In genomic region chr20:62791301-62792181, GRCh38 we compare ENCODE assay signal across 8 cellular contexts. TPM values are rescaled to one million over a fixed set of nuclear protein-coding genes. Genes with fewer than 3 reads are reported as not detected.
DNase-seq lines count a peak whose midpoint lies in the region; ATAC-seq and TF ChIP-seq lines count a peak whose summit lies in the region.

No MANE protein-coding gene starts in this region.

- no peaks in the 10 kb centered on the region for H3K27me3 ChIP-seq in SU-DHL-6 (ENCODE audit: low read length)
- no peaks in the 10 kb centered on the region for H3K27me3 ChIP-seq in heart left ventricle

- H3K36me3 ChIP-seq in SU-DHL-6 (ENCODE audit: low read length): no peaks in the 10 kb centered on the region
- H3K36me3 ChIP-seq in heart left ventricle: no peaks in the 10 kb centered on the region

- no peaks in the 10 kb centered on the region for H4K20me1 ChIP-seq in SU-DHL-6 (ENCODE audit: low read depth, low read length)

- peaks cover 15% of the 10 kb centered on the region for H3F3A ChIP-seq in SU-DHL-6 (ENCODE audit: insufficient read depth)

- no peak overlapping the region for H3K9ac ChIP-seq in SU-DHL-6 (ENCODE audit: low read length)

- peaks cover 0 to 35% (median 15%) of the 10 kb centered on the region in 12 donors for H3K4me1 ChIP-seq in heart left ventricle

- H3K9me2 ChIP-seq in SU-DHL-6 (replicated peaks; ENCODE audit: insufficient read depth, low read length): no peaks in the 10 kb centered on the region

- H3K4me3 ChIP-seq in GM12865 (ENCODE audit: low read depth, low read length): no peak overlapping the region
- H3K4me3 ChIP-seq in SU-DHL-6 (ENCODE audit: insufficient read depth, low read length, poor library complexity, severe bottlenecking): no peak overlapping the region
- H3K4me3 ChIP-seq in heart left ventricle: no peak overlapping the region

- H3K9me3 ChIP-seq in SU-DHL-6 (ENCODE audit: insufficient read depth, low read length): no peaks in the 10 kb centered on the region
- H3K9me3 ChIP-seq in heart left ventricle: no peaks in the 10 kb centered on the region

- H3K79me2 ChIP-seq in SU-DHL-6 (ENCODE audit: insufficient read depth, low read length): no peaks in the 10 kb centered on the region

- H3K27ac ChIP-seq in SU-DHL-6 (ENCODE audit: low read depth, low read length): no peak overlapping the region
- H3K27ac ChIP-seq in heart left ventricle: no peak overlapping the region

- no peak for TF ChIP-seq POLR2A in heart left ventricle (IDR thresholded peaks at IDR 0.05)

- no peak overlapping the region for H3K4me2 ChIP-seq in SU-DHL-6 (ENCODE audit: low read depth, low read length, poor library complexity, severe bottlenecking)

- peak in 2 of 4 donors; percentile 22 to 31 for ATAC-seq in heart left ventricle
- no peak for ATAC-seq in HG03432 (IDR thresholded peaks at IDR 0.05; ENCODE audit: unreplicated experiment)
- no peak for ATAC-seq in GM18909 (IDR thresholded peaks at IDR 0.05; ENCODE audit: poor library complexity, unreplicated experiment)

- DNase-seq in GM12865 (ENCODE audit: low read depth) (peak; percentile 83), NCI-H146 (lab: John Stamatoyannopoulos, UW) (peak; percentile 83), heart left ventricle (peak; percentile 73 to 83 (median 79)), pulmonary artery endothelial cell (ENCODE audit: low read depth, low spot score) (peak; percentile 78)
- peak; percentile 45 for DNase-seq in activated naive CD8-positive, alpha-beta T cell treated with anti-CD3 and anti-CD28 coated beads, Interleukin-2, amount 50 U/mL, for 16 hours (ENCODE audit: low read depth, low spot score)

- H2AFZ ChIP-seq in SU-DHL-6 (ENCODE audit: low read depth, low read length, severe bottlenecking): no peak overlapping the region

- intact Hi-C loops in heart left ventricle (cut with DNase I): loop anchor here (1.0 to 10.0 kb wide), 13 partner anchors 123 to 489 kb away; partner anchors contain the start of genes ADRM1 (in 2 of the 10) and CABLES2 (in 2 of the 10)

- WGBS in heart left ventricle, 4 donors: 30 to 39% (median 36%) methylated on average over 19 to 23 of the region's 23 CpGs

- TF ChIP-seq CTCF in GM12865 (IDR thresholded peaks at IDR 0.05; ENCODE audit: insufficient read depth, low read depth, low read length, missing control alignments) (peak; percentile 90), SU-DHL-6 (IDR thresholded peaks at IDR 0.05; ENCODE audit: insufficient read depth, low read length, poor library complexity, severe bottlenecking) (peak; percentile 93), heart left ventricle (IDR thresholded peaks at IDR 0.05) (peak; percentile 84 to 94 (median 90))

RNA-seq across cellular contexts. Expression of gene MRGBP, which starts 4.7 kb away (rescaled TPM):
- total RNA-seq in heart left ventricle (10 to 100 TPM in 1 of 9 donors, 1 to 10 TPM in 8; 7.2 to 10.5 (median 8.7) TPM), pulmonary artery endothelial cell (28.9 and 29.8 TPM in 2 replicates)
- polyA plus RNA-seq in heart left ventricle: 10 to 100 TPM in 1 of 2 donors, 1 to 10 TPM in 1; 7.1 to 10.2 TPM

RNA-seq across cellular contexts. Expression of gene OGFR, which starts 13.1 kb away (rescaled TPM):
- total RNA-seq in heart left ventricle: 10 to 100 TPM; 14.9 to 46.9 (median 19.2) TPM
- 10 to 100 TPM; 23.6 to 25.3 TPM for polyA plus RNA-seq in heart left ventricle
- total RNA-seq in pulmonary artery endothelial cell: 39.5 and 40.9 TPM in 2 replicates

RNA-seq across cellular contexts. Expression of gene COL9A3, which starts 25.3 kb away (rescaled TPM):
- total RNA-seq in heart left ventricle (1 to 10 TPM in 8 of 9 donors, under 1 TPM in 1; 0.67 to 6.0 (median 1.9) TPM), pulmonary artery endothelial cell (0.04 and 0.20 TPM in 2 replicates)
- polyA plus RNA-seq in heart left ventricle: 1 to 10 TPM; 2.0 to 4.7 TPM
